ENCODE assay signal across 8 cellular contexts in genomic region chr12:48815281-48816110, GRCh38. TPM values are rescaled to one million over a fixed set of nuclear protein-coding genes. Genes with fewer than 3 reads are reported as not detected.
A peak's percentile ranks its signal among the peaks of the same experiment; 100 is the strongest.
DNase-seq lines count a peak whose midpoint lies in the region; ATAC-seq, FAIRE-seq and TF ChIP-seq lines count a peak whose summit lies in the region.

No MANE protein-coding gene starts in this region.

- H3K36me3 ChIP-seq in RWPE2 (ENCODE audit: low read depth) (no peaks in the 10 kb centered on the region), K562 (ENCODE audit: control insufficient read depth, insufficient read depth, low read length) (no peaks in the 10 kb centered on the region)

- FAIRE-seq in K562 (lab: Jason Lieb, UNC) = peak; percentile 94

- 3% methylated on average over 23 of the region's 37 CpGs for WGBS in K562 (ENCODE audit: insufficient coverage, low coverage, missing lambda C conversion rate)

- H3K4me3 ChIP-seq in RWPE2 (ENCODE audit: severe bottlenecking) (peak overlapping the region; percentile 42), K562 (peak overlapping the region; percentile 65)

- H3K4me1 ChIP-seq in RWPE2 (ENCODE audit: insufficient read depth, poor library complexity, severe bottlenecking) (no peaks in the 10 kb centered on the region), K562 (replicated peaks in 1 of 2; ENCODE audit: control insufficient read depth in 2 of 2, insufficient read depth in 2 of 2, low read length in 2 of 2) (peaks cover 4 to 38% of the 10 kb centered on the region in 2 experiments; a peak in 3 of 5 replicates)

- H3K79me2 ChIP-seq in K562 (ENCODE audit: control insufficient read depth, insufficient read depth, low read length) = no peaks in the 10 kb centered on the region

- H3K9me3 ChIP-seq in RWPE2 (ENCODE audit: severe bottlenecking) (no peaks in the 10 kb centered on the region), K562 (replicated peaks; ENCODE audit: control insufficient read depth, insufficient read depth, low read depth, low read length) (no peaks in the 10 kb centered on the region)

- DNase-seq in DMS53 treated with DMSO at 0.1 percent for 48 hours (lab: John Stamatoyannopoulos, UW; ENCODE audit: unreplicated experiment) (peak; percentile 80), LoVo (ENCODE audit: low spot score) (peak; percentile 89), RWPE2 (ENCODE audit: low spot score) (no peak), K562 (ENCODE audit: extremely low read depth in 1 of 4, low spot score in 3 of 4) (peak; percentile 79 to 91 (median 82)), hypothalamus (lab: John Stamatoyannopoulos, UW) (peak in 38 of 51 donors; percentile 6 to 68 (median 43)), putamen (ENCODE audit: low spot score) (peak; percentile 56)

- peak; percentile 18 for ATAC-seq in GM21576 (IDR thresholded peaks at IDR 0.05; ENCODE audit: unreplicated experiment)
- ATAC-seq in RWPE2 (ENCODE audit: low read depth) = peak; percentile 69
- peak; percentile 84 for ATAC-seq in K562
- no peak for ATAC-seq in HG03095 (IDR thresholded peaks at IDR 0.05; ENCODE audit: unreplicated experiment)

- peak overlapping the region; percentile 84 for H3K4me2 ChIP-seq in K562 (ENCODE audit: insufficient read depth, low read length)

- H3K27me3 ChIP-seq in RWPE2 (ENCODE audit: insufficient read depth, poor library complexity, severe bottlenecking) (no peaks in the 10 kb centered on the region), K562 (ENCODE audit: control insufficient read depth in 2 of 2, insufficient read depth in 2 of 2, low read length in 2 of 2) (peaks cover 0 to 25% of the 10 kb centered on the region in 2 experiments; a peak in 2 of 5 replicates)

- peak overlapping the region; percentile 79 to 91 for H3K9ac ChIP-seq in K562 (ENCODE audit: insufficient read depth in 1 of 2, low read depth in 2 of 2, low read length in 2 of 2)

- peak; percentile 90 for TF ChIP-seq POLR2A in K562 (conservative IDR thresholded peaks at IDR 0.05)

- CTCF ChIA-PET in K562 (lab: Yijun Ruan, JAX; ENCODE audit: low intra/inter-chr PET ratio) = interaction anchor here (0.6 to 2.1 kb wide), 4 partner anchors 62 to 204 kb away, joined by 3 to 9 read pairs (median 4); no protein-coding TSS in a partner anchor

- peak overlapping the region; percentile 64 for H3K27ac ChIP-seq in RWPE2 (ENCODE audit: poor library complexity, severe bottlenecking)
- H3K27ac ChIP-seq in K562 (ENCODE audit: extremely low read depth, low read depth, low read length) = peak overlapping the region; percentile 61

- TF ChIP-seq EP300 in K562 (IDR thresholded peaks at IDR 0.05; ENCODE audit: low read length) = no peak

- no TSS peak for BruUV-seq in K562 (replicated peaks; lab: Mats Ljungman, UMichigan)

- no peak for TF ChIP-seq RAD21 in K562 (CRISPR knock-in tag; conservative IDR thresholded peaks at IDR 0.05 in 1 of 2, IDR thresholded peaks at IDR 0.05 in 1 of 2)

- H4K20me1 ChIP-seq in K562 (replicated peaks; ENCODE audit: control insufficient read depth, insufficient read depth, low read length) = 0 out of 2 replicates have a peak, but pooled peaks cover 3% of the 10 kb centered on the region

- POLR2A ChIA-PET in K562 (lab: Yijun Ruan, JAX) = interaction anchor here (0.6 to 1.4 kb wide), 11 partner anchors 8 to 1406 kb away, joined by 3 to 6 read pairs (median 4); partner anchors contain the start of gene RND1

- H3K9me1 ChIP-seq in K562 (ENCODE audit: control insufficient read depth, insufficient read depth, low read length) = no peaks in the 10 kb centered on the region

- intact Hi-C loops in K562 (cut with micrococcal nuclease) = loop anchor here (2.0 kb wide), 2 partner anchors 37 to 75 kb away; partner anchors contain the start of gene DDX23

- in situ Hi-C loops in K562 (cut with MboI) = no loop called here

- H2AFZ ChIP-seq in K562 (ENCODE audit: low read depth, low read length) = peak overlapping the region; percentile 99

- TF ChIP-seq CTCF in RWPE2 (IDR thresholded peaks at IDR 0.05; ENCODE audit: poor library complexity, severe bottlenecking) = no peak
- TF ChIP-seq CTCF in K562 (IDR thresholded peaks at IDR 0.05 in 2 of 3, conservative IDR thresholded peaks at IDR 0.05 in 1 of 3; ENCODE audit: insufficient read depth in 2 of 3, low read depth in 1 of 3, low read length in 3 of 3) = no peak

RNA-seq across cellular contexts. Expression of gene CACNB3, which starts 2.8 kb away (rescaled TPM):
- 6.1 and 18.4 TPM in 2 replicates for total RNA-seq in K562 (2011; cell fraction: chromatin; rRNA removed; ENCODE audit: low replicate concordance)
- 7.2 and 7.3 TPM in 2 replicates for total RNA-seq in K562 (2011; cell fraction: nucleolus; rRNA removed)
- 6.7 and 8.0 TPM in 2 replicates for total RNA-seq in K562 (2011; cell fraction: nucleoplasm; rRNA removed)
- total RNA-seq in K562 (2014; rRNA removed) (1.5 and 1.7 TPM in 2 replicates), K562 (2014; rRNA removed; fragmentation: Illumina TruSeq; extraction: Trizol) (1.2 and 1.3 TPM in 2 replicates), K562 (2015; rRNA removed; fragmentation: Illumina TruSeq; extraction: Trizol) (1.9 and 2.0 TPM in 2 replicates), K562 (2021) (1.8 and 3.6 TPM in 2 replicates)
- polyA plus RNA-seq in K562 (2011; rRNA removed) (1.3 and 1.8 TPM in 2 replicates), K562 (2014; fragmentation: Illumina TruSeq; extraction: Trizol) (1.6 and 1.7 TPM in 2 replicates), K562 (2014; fragmentation: Nextera tagmentation; extraction: Ambion mirVana) (under 1 TPM; 0.24 to 0.48 TPM), K562 (2014; rRNA removed) (1.2 and 1.5 TPM in 2 replicates)
- 0.97 and 1.1 TPM in 2 replicates for polyA plus RNA-seq in K562 (2011; cell fraction: cytosol; rRNA removed)
- 9.9 and 11.4 TPM in 2 replicates for polyA plus RNA-seq in K562 (2011; cell fraction: nucleus; rRNA removed)
- polyA plus RNA-seq in K562 (2012) = 3.0 and 3.6 TPM in 2 replicates
- polyA minus RNA-seq in K562 (2011; rRNA and poly(A)+ RNA removed) = 1.1 and 1.8 TPM in 2 replicates
- 1.7 and 3.7 TPM in 2 replicates for polyA minus RNA-seq in K562 (2011; cell fraction: cytosol; rRNA and poly(A)+ RNA removed)
- 3.9 and 4.9 TPM in 2 replicates for polyA minus RNA-seq in K562 (2011; cell fraction: nucleus; rRNA and poly(A)+ RNA removed)

RNA-seq across cellular contexts. Expression of gene ADCY6, which starts 26.6 kb away (rescaled TPM):
- 1.8 and 6.4 TPM in 2 replicates for total RNA-seq in K562 (2011; cell fraction: chromatin; rRNA removed; ENCODE audit: low replicate concordance)
- 2.1 and 2.8 TPM in 2 replicates for total RNA-seq in K562 (2011; cell fraction: nucleolus; rRNA removed)
- 1.4 and 1.7 TPM in 2 replicates for total RNA-seq in K562 (2011; cell fraction: nucleoplasm; rRNA removed)
- total RNA-seq in K562 (2014; rRNA removed) = 0.33 and 0.41 TPM in 2 replicates
- 0.19 and 0.33 TPM in 2 replicates for total RNA-seq in K562 (2014; rRNA removed; fragmentation: Illumina TruSeq; extraction: Trizol)
- 0.34 and 0.54 TPM in 2 replicates for total RNA-seq in K562 (2015; rRNA removed; fragmentation: Illumina TruSeq; extraction: Trizol)
- 0.87 and 1.0 TPM in 2 replicates for total RNA-seq in K562 (2021)
- polyA plus RNA-seq in K562 (2011; rRNA removed) = 0.65 and 1.7 TPM in 2 replicates
- 1.1 and 1.4 TPM in 2 replicates for polyA plus RNA-seq in K562 (2011; cell fraction: cytosol; rRNA removed)
- polyA plus RNA-seq in K562 (2011; cell fraction: nucleus; rRNA removed) = 4.2 and 8.7 TPM in 2 replicates
- polyA plus RNA-seq in K562 (2012) = 0.56 and 1.8 TPM in 2 replicates
- 0.59 and 0.89 TPM in 2 replicates for polyA plus RNA-seq in K562 (2014; fragmentation: Illumina TruSeq; extraction: Trizol)
- under 1 TPM; 0.01 to 0.10 TPM for polyA plus RNA-seq in K562 (2014; fragmentation: Nextera tagmentation; extraction: Ambion mirVana)
- 0.49 and 0.53 TPM in 2 replicates for polyA plus RNA-seq in K562 (2014; rRNA removed)
- 1.5 and 2.0 TPM in 2 replicates for polyA minus RNA-seq in K562 (2011; rRNA and poly(A)+ RNA removed)
- 2.3 and 6.6 TPM in 2 replicates for polyA minus RNA-seq in K562 (2011; cell fraction: cytosol; rRNA and poly(A)+ RNA removed)
- 1.2 and 2.9 TPM in 2 replicates for polyA minus RNA-seq in K562 (2011; cell fraction: nucleus; rRNA and poly(A)+ RNA removed)

RNA-seq across cellular contexts. Expression of gene DDX23, which starts 36.5 kb away (rescaled TPM):
- 275 and 454 TPM in 2 replicates for total RNA-seq in K562 (2011; cell fraction: chromatin; rRNA removed; ENCODE audit: low replicate concordance)
- 148 and 163 TPM in 2 replicates for total RNA-seq in K562 (2011; cell fraction: nucleolus; rRNA removed)
- 175 and 185 TPM in 2 replicates for total RNA-seq in K562 (2011; cell fraction: nucleoplasm; rRNA removed)
- total RNA-seq in K562 (2014; rRNA removed) (104 and 118 TPM in 2 replicates), K562 (2014; rRNA removed; fragmentation: Illumina TruSeq; extraction: Trizol) (100 and 107 TPM in 2 replicates), K562 (2015; rRNA removed; fragmentation: Illumina TruSeq; extraction: Trizol) (124 and 129 TPM in 2 replicates), K562 (2021) (97.9 and 116 TPM in 2 replicates)
- polyA plus RNA-seq in K562 (2011; rRNA removed) (89.3 and 99.5 TPM in 2 replicates), K562 (2014; fragmentation: Illumina TruSeq; extraction: Trizol) (108 and 138 TPM in 2 replicates), K562 (2014; fragmentation: Nextera tagmentation; extraction: Ambion mirVana) (10 to 100 TPM; 32.4 to 65.9 TPM), K562 (2014; rRNA removed) (87.0 and 94.0 TPM in 2 replicates)
- polyA plus RNA-seq in K562 (2011; cell fraction: cytosol; rRNA removed) = 71.2 and 71.3 TPM in 2 replicates
- 216 and 219 TPM in 2 replicates for polyA plus RNA-seq in K562 (2011; cell fraction: nucleus; rRNA removed)
- polyA plus RNA-seq in K562 (2012) = 86.0 and 150 TPM in 2 replicates
- polyA minus RNA-seq in K562 (2011; rRNA and poly(A)+ RNA removed) = 92.0 and 95.2 TPM in 2 replicates
- 37.9 and 40.8 TPM in 2 replicates for polyA minus RNA-seq in K562 (2011; cell fraction: cytosol; rRNA and poly(A)+ RNA removed)
- 50.4 and 73.4 TPM in 2 replicates for polyA minus RNA-seq in K562 (2011; cell fraction: nucleus; rRNA and poly(A)+ RNA removed)

RNA-seq across cellular contexts. Expression of gene RND1, which starts 50.2 kb away (rescaled TPM):
- total RNA-seq in K562 (2011; cell fraction: chromatin; rRNA removed; ENCODE audit: low replicate concordance) = 0.79 and 2.5 TPM in 2 replicates
- 1.6 and 2.5 TPM in 2 replicates for total RNA-seq in K562 (2011; cell fraction: nucleolus; rRNA removed)
- total RNA-seq in K562 (2011; cell fraction: nucleoplasm; rRNA removed) = 1.1 and 2.4 TPM in 2 replicates
- total RNA-seq in K562 (2014; rRNA removed) (0.33 and 0.73 TPM in 2 replicates), K562 (2014; rRNA removed; fragmentation: Illumina TruSeq; extraction: Trizol) (0.06 and 0.22 TPM in 2 replicates), K562 (2015; rRNA removed; fragmentation: Illumina TruSeq; extraction: Trizol) (0.18 and 0.23 TPM in 2 replicates), K562 (2021) (0.36 and 0.78 TPM in 2 replicates)
- polyA plus RNA-seq in K562 (2011; rRNA removed) (0.56 and 0.58 TPM in 2 replicates), K562 (2014; fragmentation: Illumina TruSeq; extraction: Trizol) (0.48 and 0.58 TPM in 2 replicates), K562 (2014; fragmentation: Nextera tagmentation; extraction: Ambion mirVana) (not detected), K562 (2014; rRNA removed) (0.60 TPM in 1 of 2 replicates, not detected in the other)
- polyA plus RNA-seq in K562 (2011; cell fraction: cytosol; rRNA removed) = 0.37 and 0.46 TPM in 2 replicates
- polyA plus RNA-seq in K562 (2011; cell fraction: nucleus; rRNA removed) = 0.79 and 1.0 TPM in 2 replicates
- 0.49 and 0.80 TPM in 2 replicates for polyA plus RNA-seq in K562 (2012)
- polyA minus RNA-seq in K562 (2011; rRNA and poly(A)+ RNA removed) = 0.63 and 0.77 TPM in 2 replicates
- polyA minus RNA-seq in K562 (2011; cell fraction: cytosol; rRNA and poly(A)+ RNA removed) = 1.7 TPM in 1 of 2 replicates, not detected in the other
- polyA minus RNA-seq in K562 (2011; cell fraction: nucleus; rRNA and poly(A)+ RNA removed) = 0.67 and 1.6 TPM in 2 replicates
